Comparison of ENCODE assay signal across 29 cellular contexts in the genomic region with DNA sequence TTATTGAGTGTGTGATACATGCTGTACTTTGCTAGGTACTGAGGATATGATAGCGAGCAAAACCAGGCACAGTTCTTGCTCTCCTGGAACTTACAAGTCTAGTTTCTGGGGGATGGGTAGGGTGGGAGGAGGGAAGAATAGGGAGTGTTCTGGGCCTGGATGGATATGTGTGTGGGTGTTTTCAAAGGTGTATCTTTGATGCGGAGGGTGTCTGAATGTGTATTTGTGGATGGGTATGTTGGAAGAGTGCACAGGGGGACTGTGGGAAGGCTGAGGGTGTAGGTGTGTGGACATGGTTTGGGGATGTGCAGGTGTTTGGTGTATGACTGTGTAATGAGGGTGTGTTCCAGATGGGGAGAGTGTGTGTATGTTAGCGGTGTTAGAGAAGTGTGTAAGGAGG. TPM values are rescaled to one million over a fixed set of nuclear protein-coding genes. Genes with fewer than 3 reads are reported as not detected.
"Had no signal": no experiment of that assay in that cellular context is flagged by ENCODE, and none has a peak within 500 bp of the region (broad histone marks: within the 10 kb centered on the region; RNA-seq: fewer than 3 reads in every experiment).

No MANE protein-coding gene starts in this region.

- H3K4me3 ChIP-seq: neural progenitor cell, ovary, psoas muscle, skin epidermis, smooth muscle cell, spleen, stomach, suprapubic skin, thoracic aorta, thyroid gland, tibial nerve, upper lobe of left lung, vagina had no signal

- H2AFZ ChIP-seq: neural progenitor cell, parathyroid adenoma had no signal

- H3K9me3 ChIP-seq: ovary, psoas muscle, spleen, stomach, suprapubic skin, thoracic aorta, thyroid gland, tibial nerve, upper lobe of left lung, vagina had no signal

- ATAC-seq: naive thymus-derived CD4-positive, alpha-beta T cell; natural killer cell; psoas muscle; right cardiac atrium; sciatic nerve; stimulated activated effector memory CD8-positive, alpha-beta T cell treated with anti-CD3 and anti-CD28 coated beads, Interleukin-12 subunit alpha, Interleukin-12 subunit beta, amount 100 ng/mL, for 72 hours; stimulated activated naive B cell treated with anti-CD40 and anti-IgM and Interleukin-4, amounts not matched to agents 10 μg/mL and 1 μg/mL and 100 μg/mL, for 72 hours had no signal

- H3K36me3 Mint-ChIP-seq: natural killer cell; stimulated activated effector memory CD8-positive, alpha-beta T cell treated with anti-CD3 and anti-CD28 coated beads, Interleukin-12 subunit alpha, Interleukin-12 subunit beta, amount 100 ng/mL, for 72 hours had no signal

- H3K4me2 ChIP-seq: neural progenitor cell, smooth muscle cell had no signal

- H3K4me3 Mint-ChIP-seq: naive thymus-derived CD4-positive, alpha-beta T cell; natural killer cell; nephron; neural progenitor cell; stimulated activated effector memory CD8-positive, alpha-beta T cell treated with anti-CD3 and anti-CD28 coated beads, Interleukin-12 subunit alpha, Interleukin-12 subunit beta, amount 100 ng/mL, for 72 hours; stimulated activated naive B cell treated with anti-CD40 and anti-IgM and Interleukin-4, amounts not matched to agents 10 μg/mL and 1 μg/mL and 100 μg/mL, for 72 hours; stimulated activated naive CD8-positive, alpha-beta T cell treated with anti-CD3 and anti-CD28 coated beads, Interleukin-15, Interleukin-2, amounts not matched to agents 100 ng/mL and 50 ng/mL, for 24 hours had no signal

- H3K27me3 Mint-ChIP-seq: naive thymus-derived CD4-positive, alpha-beta T cell; progenitor cell of endocrine pancreas; stimulated activated naive B cell treated with anti-CD40 and anti-IgM and Interleukin-4, amounts not matched to agents 10 μg/mL and 1 μg/mL and 100 μg/mL, for 72 hours; stimulated activated naive CD8-positive, alpha-beta T cell treated with anti-CD3 and anti-CD28 coated beads, Interleukin-15, Interleukin-2, amounts not matched to agents 100 ng/mL and 50 ng/mL, for 24 hours had no signal

- H3K9me3 Mint-ChIP-seq: naive thymus-derived CD4-positive, alpha-beta T cell; natural killer cell; nephron; neural progenitor cell; stimulated activated effector memory CD8-positive, alpha-beta T cell treated with anti-CD3 and anti-CD28 coated beads, Interleukin-12 subunit alpha, Interleukin-12 subunit beta, amount 100 ng/mL, for 72 hours; stimulated activated naive B cell treated with anti-CD40 and anti-IgM and Interleukin-4, amounts not matched to agents 10 μg/mL and 1 μg/mL and 100 μg/mL, for 72 hours; stimulated activated naive CD8-positive, alpha-beta T cell treated with anti-CD3 and anti-CD28 coated beads, Interleukin-15, Interleukin-2, amounts not matched to agents 100 ng/mL and 50 ng/mL, for 24 hours had no signal

- H3K27me3 ChIP-seq: neural progenitor cell, ovary, spleen, stomach, suprapubic skin, thyroid gland, tibial nerve, upper lobe of left lung, vagina had no signal

- H3K36me3 ChIP-seq: neural progenitor cell, ovary had no signal

- H3K27ac ChIP-seq: neural progenitor cell, ovary, parathyroid adenoma, psoas muscle, skin epidermis, spleen, stomach, suprapubic skin, thoracic aorta, thyroid gland, tibial nerve, upper lobe of left lung, vagina had no signal

- H3K9ac ChIP-seq: neural progenitor cell, parathyroid adenoma had no signal

- H3K79me2 ChIP-seq: parathyroid adenoma had no signal

- DNase-seq: naive thymus-derived CD4-positive, alpha-beta T cell; natural killer cell; occipital lobe; ovary; psoas muscle; right cardiac atrium; spleen; stimulated activated CD4-positive, alpha-beta T cell treated with anti-CD3 and anti-CD28 coated beads, Interleukin-12 subunit alpha, Interleukin-12 subunit beta, amount 100 ng/mL, for 4 hours; stimulated activated CD4-positive, alpha-beta T cell treated with anti-CD3 and anti-CD28 coated beads, Interleukin-1b, Interleukin-23, amount 100 ng/mL, for 48 hours; stimulated activated CD4-positive, alpha-beta T cell treated with anti-CD3 and anti-CD28 coated beads, Interleukin-4, amount 100 ng/mL, for 24 hours; stimulated activated naive B cell treated with anti-CD40 and anti-IgM and Interleukin-4, amounts not matched to agents 10 μg/mL and 1 μg/mL and 100 μg/mL, for 72 hours; stimulated activated naive CD4-positive, alpha-beta T cell treated with Interleukin-2 at 50 U/mL for 16 hours; stomach; thyroid gland; trophoblast cell; upper lobe of left lung had no signal

- H3K27ac Mint-ChIP-seq: naive thymus-derived CD4-positive, alpha-beta T cell; natural killer cell; nephron; neural progenitor cell; progenitor cell of endocrine pancreas; stimulated activated effector memory CD8-positive, alpha-beta T cell treated with anti-CD3 and anti-CD28 coated beads, Interleukin-12 subunit alpha, Interleukin-12 subunit beta, amount 100 ng/mL, for 72 hours; stimulated activated naive B cell treated with anti-CD40 and anti-IgM and Interleukin-4, amounts not matched to agents 10 μg/mL and 1 μg/mL and 100 μg/mL, for 72 hours; stimulated activated naive CD8-positive, alpha-beta T cell treated with anti-CD3 and anti-CD28 coated beads, Interleukin-15, Interleukin-2, amounts not matched to agents 100 ng/mL and 50 ng/mL, for 24 hours had no signal

- H3K4me1 ChIP-seq: neural progenitor cell, parathyroid adenoma had no signal

RNA-seq across cellular contexts. Expression of gene B4GALT2, which starts 13.7 kb away (rescaled TPM):
- polyA plus RNA-seq: naive thymus-derived CD4-positive, alpha-beta T cell had no signal
